Comparison of ENCODE assay signal across 24 cellular contexts in the genomic region with DNA sequence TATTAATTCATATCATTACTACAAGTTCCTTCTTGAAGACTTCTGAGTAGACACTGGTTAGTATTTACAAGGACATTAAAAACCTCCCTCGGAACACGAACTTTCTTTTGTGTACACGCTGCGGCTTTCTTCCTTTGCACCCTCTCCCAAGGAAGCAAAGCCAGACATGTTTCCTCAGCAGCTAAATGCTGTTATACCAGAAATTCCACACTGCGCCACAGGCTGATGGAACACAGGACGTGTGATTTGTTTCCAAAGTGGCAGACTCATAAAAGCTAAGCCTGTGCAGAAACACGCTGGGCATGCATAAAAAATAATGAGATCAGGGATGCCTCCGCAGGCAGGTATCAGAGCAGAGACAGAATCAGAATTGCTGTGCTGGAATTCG.
DNase-seq lines count a peak whose midpoint lies in the region; ATAC-seq, FAIRE-seq and TF ChIP-seq lines count a peak whose summit lies in the region.
"Had no signal": no experiment of that assay in that cellular context is flagged by ENCODE, and none has a peak within 500 bp of the region (broad histone marks: within the 10 kb centered on the region; RNA-seq: fewer than 3 reads in every experiment).

No MANE protein-coding gene starts in this region.

- DNase-seq in right atrium auricular region (ENCODE audit: low spot score) (peak; percentile 34), cardiac septum (ENCODE audit: low spot score) (no peak), keratinocyte (ENCODE audit: low read depth, low spot score) (no peak), prostate gland (ENCODE audit: low spot score) (peak; percentile 89), KBM-7 (no peak), NCI-H1694 (lab: John Stamatoyannopoulos, UW) (no peak), NCI-H226 (no peak)
- DNase-seq: activated CD8-positive, alpha-beta T cell treated with anti-CD3 and anti-CD28 coated beads, Interleukin-2, amount 10 ng/mL, durations not matched to agents 7 days and 5 days; activated naive CD4-positive, alpha-beta T cell treated with Interleukin-2 at 50 U/mL for 16 hours; activated T-cell treated with anti-CD3 and anti-CD28 coated beads, Interleukin-2, amount 50 U/mL, for 24 hours; cortex of kidney; NCI-H1694 treated with DMSO at 0.1 percent for 48 hours; NCI-H2171; NCI-H526; stimulated activated naive CD4-positive, alpha-beta T cell treated with Interleukin-2 at 50 U/mL for 16 hours; T-cell; thyroid gland had no signal

- peak overlapping the region; percentile 83 for H3K4me2 ChIP-seq in keratinocyte (ENCODE audit: control insufficient read depth, extremely low read depth, insufficient read depth, low read depth, low read length)

- intact Hi-C loops in cardiac septum (cut with DNase I) (no loop called here), prostate gland (cut with DNase I) (loop anchor here (5.0 to 10.0 kb wide), 2 partner anchors 106 to 174 kb away; partner anchors contain the start of genes SEPTIN10 and SOWAHC)

- peak; percentile 97 for FAIRE-seq in keratinocyte (lab: Jason Lieb, UNC)
- FAIRE-seq: G401.6, GM18507 had no signal

- TF ChIP-seq CTCF in right atrium auricular region (IDR thresholded peaks at IDR 0.05): no peak
- no peak for TF ChIP-seq CTCF in keratinocyte (optimal IDR thresholded peaks at IDR 0.05 in 1 of 3, IDR thresholded peaks at IDR 0.05 in 1 of 3, conservative IDR thresholded peaks at IDR 0.05 in 1 of 3; ENCODE audit: extremely low read depth in 1 of 3, insufficient read depth in 2 of 3, low read length in 3 of 3)
- TF ChIP-seq CTCF in prostate gland (IDR thresholded peaks at IDR 0.05): no peak

- H2AFZ ChIP-seq in keratinocyte (ENCODE audit: control insufficient read depth, low read length): peak overlapping the region; percentile 58

- ATAC-seq in GM18861 (IDR thresholded peaks at IDR 0.05; ENCODE audit: unreplicated experiment): no peak
- ATAC-seq: activated CD4-positive, CD25-positive, alpha-beta regulatory T cell treated with anti-CD3 and anti-CD28 coated beads, Interleukin-2, amount 50 U/mL, for 24 hours; activated CD8-positive, alpha-beta T cell treated with anti-CD3 and anti-CD28 coated beads, Interleukin-2, amount 10 ng/mL, durations not matched to agents 7 days and 5 days; T-cell had no signal

- WGBS in prostate gland: 30% methylated on average over 9 of the region's 9 CpGs

- peak overlapping the region; percentile 2 for H3K9ac ChIP-seq in keratinocyte (ENCODE audit: control insufficient read depth, extremely low read depth, insufficient read depth, low read length)

- H4K20me1 ChIP-seq in keratinocyte (ENCODE audit: control insufficient read depth, extremely low read depth, insufficient read depth, low read length): no peaks in the 10 kb centered on the region

- H3K9me3 ChIP-seq in right atrium auricular region (no peaks in the 10 kb centered on the region), keratinocyte (ENCODE audit: control insufficient read depth, low read depth, low read length) (no peaks in the 10 kb centered on the region), prostate gland (no peaks in the 10 kb centered on the region)
- H3K9me3 ChIP-seq: adrenal gland, Peyer's patch, SJSA1, thyroid gland had no signal

- TF ChIP-seq POLR2A in prostate gland (IDR thresholded peaks at IDR 0.05): no peak

- in situ Hi-C loops in KBM-7 (cut with MboI; ENCODE audit: low pct_unique_long_range_greater_than_20kb, low sequenced_read_pairs): no loop called here

- no peaks in the 10 kb centered on the region for H3K4me1 ChIP-seq in right atrium auricular region
- peaks cover 24% of the 10 kb centered on the region for H3K4me1 ChIP-seq in keratinocyte (ENCODE audit: control insufficient read depth, extremely low read depth, insufficient read depth, low read length)
- peaks cover 12% of the 10 kb centered on the region for H3K4me1 ChIP-seq in prostate gland (replicated peaks)
- H3K4me1 ChIP-seq: adrenal gland, Peyer's patch, SJSA1, thyroid gland had no signal

- H3K27ac ChIP-seq in right atrium auricular region: no peak overlapping the region
- H3K27ac ChIP-seq in keratinocyte (ENCODE audit: control insufficient read depth, insufficient read depth, low read length): peak overlapping the region; percentile 66
- peak overlapping the region; percentile 76 to 77 for H3K27ac ChIP-seq in prostate gland
- H3K27ac ChIP-seq: adrenal gland, Peyer's patch, SJSA1, thyroid gland had no signal

- H3K79me2 ChIP-seq in keratinocyte (ENCODE audit: control insufficient read depth, insufficient read depth, low read length): no peaks in the 10 kb centered on the region

- no peaks in the 10 kb centered on the region for H3K9me1 ChIP-seq in keratinocyte (ENCODE audit: control insufficient read depth, extremely low read depth, insufficient read depth, low read length)

- no peaks in the 10 kb centered on the region for H3K36me3 ChIP-seq in right atrium auricular region
- H3K36me3 ChIP-seq in keratinocyte (ENCODE audit: control insufficient read depth in 2 of 2, extremely low read depth in 1 of 2, insufficient read depth in 2 of 2, low read length in 2 of 2): no peaks in the 10 kb centered on the region
- H3K36me3 ChIP-seq in prostate gland: no peaks in the 10 kb centered on the region
- H3K36me3 ChIP-seq: adrenal gland, Peyer's patch, SJSA1, thyroid gland had no signal

- dilution Hi-C loops in keratinocyte (cut with MboI; ENCODE audit: extremely low pct_ligation_motif_present, low sequenced_read_pairs): no loop called here

- H3K4me3 ChIP-seq in right atrium auricular region: no peak overlapping the region
- peak overlapping the region in 2 of 3 experiments; percentile 47 to 57 for H3K4me3 ChIP-seq in keratinocyte (ENCODE audit: control insufficient read depth in 2 of 3, extremely low read depth in 1 of 3, insufficient read depth in 2 of 3, low read depth in 1 of 3, low read length in 3 of 3)
- no peak overlapping the region for H3K4me3 ChIP-seq in prostate gland
- H3K4me3 ChIP-seq: adrenal gland, Peyer's patch, SJSA1, thyroid gland had no signal

- H3K27me3 ChIP-seq in right atrium auricular region (no peaks in the 10 kb centered on the region), keratinocyte (ENCODE audit: control insufficient read depth, extremely low read depth, insufficient read depth, low read length) (no peaks in the 10 kb centered on the region), prostate gland (replicated peaks; ENCODE audit: insufficient read depth) (no peaks in the 10 kb centered on the region)
- H3K27me3 ChIP-seq: Peyer's patch, SJSA1, thyroid gland had no signal

Comparison
In these comparisons a context has a peak if more than half of its experiments do, and no peak if none do; other contexts are left out.
1. DNase-seq: peak in right atrium auricular region (single experiment) and prostate gland (single experiment); none in cardiac septum (single experiment), keratinocyte (single experiment), KBM-7 (single experiment), NCI-H1694 (single experiment) and NCI-H226 (single experiment).
2. H3K27ac ChIP-seq: peak in keratinocyte (single experiment) and prostate gland (2 of 2); none in right atrium auricular region (0 of 2).
3. H3K4me3 ChIP-seq: peak in keratinocyte (2 of 3); none in right atrium auricular region (0 of 2) and prostate gland (0 of 2).